ENCODE assay signal across 1 cellular context in genomic region chr6:31541658-31542521, GRCh38.
A peak's percentile ranks its signal among the peaks of the same experiment; 100 is the strongest.
TF ChIP-seq lines count a peak whose summit lies in the region.

TSS of gene DDX39B (minus strand) at chr6:31542003. CDS start at chr6:31540532, 1,471 bp downstream.

TF ChIP-seq in HepG2, 621 proteins besides CTCF, POLR2A, EP300 and RAD21 (continued from another document and continues in another):
- no peak for TF ChIP-seq ZNF318 (CRISPR knock-in tag; IDR thresholded peaks at IDR 0.05)
- 0 out of 2 replicates have a peak, but pooled peaks have one; percentile 44 for TF ChIP-seq MLX (CRISPR knock-in tag; IDR thresholded peaks at IDR 0.05)
- peak; percentile 97 for TF ChIP-seq HOXA3 (CRISPR knock-in tag; IDR thresholded peaks at IDR 0.05)
- no peak for TF ChIP-seq SOX6 (IDR thresholded peaks at IDR 0.05)
- peak; percentile 77 for TF ChIP-seq SOX6 (CRISPR knock-in tag; IDR thresholded peaks at IDR 0.05)
- peak; percentile 100 for TF ChIP-seq BRD4 (CRISPR knock-in tag; IDR thresholded peaks at IDR 0.05)
- TF ChIP-seq ZNF441 (CRISPR knock-in tag; IDR thresholded peaks at IDR 0.05; ENCODE audit: borderline replicate concordance), result peak; percentile 83; the same call in 1 of the 2 replicates
- TF ChIP-seq SMYD3 (CRISPR knock-in tag; IDR thresholded peaks at IDR 0.05), result peak; percentile 86; the same call in 1 of the 2 replicates
- TF ChIP-seq ZNF124 (CRISPR knock-in tag; IDR thresholded peaks at IDR 0.05), result 0 out of 2 replicates have a peak, but pooled peaks have one; percentile 13
- TF ChIP-seq MEIS2 (CRISPR knock-in tag; IDR thresholded peaks at IDR 0.05), result peak; percentile 64; the same call in 1 of the 2 replicates
- no peak for TF ChIP-seq ZNF841 (CRISPR knock-in tag; IDR thresholded peaks at IDR 0.05; ENCODE audit: borderline replicate concordance)
- TF ChIP-seq ZFX (CRISPR knock-in tag; IDR thresholded peaks at IDR 0.05; ENCODE audit: low read depth), result peak; percentile 99
- peak; percentile 60 for TF ChIP-seq TBX2 (CRISPR knock-in tag; IDR thresholded peaks at IDR 0.05; ENCODE audit: borderline replicate concordance)
- TF ChIP-seq TRIM22 (IDR thresholded peaks at IDR 0.05), result no peak
- TF ChIP-seq NCOA5 (CRISPR knock-in tag; IDR thresholded peaks at IDR 0.05), result no peak
- TF ChIP-seq ZSCAN20 (CRISPR knock-in tag; IDR thresholded peaks at IDR 0.05; ENCODE audit: borderline replicate concordance), result 0 out of 2 replicates have a peak, but pooled peaks have one; percentile 67
- TF ChIP-seq ZNF605 (CRISPR knock-in tag; IDR thresholded peaks at IDR 0.05), result peak; percentile 96
- peak; percentile 79 for TF ChIP-seq TGIF2 (CRISPR knock-in tag; IDR thresholded peaks at IDR 0.05)
- TF ChIP-seq GATAD2A (CRISPR knock-in tag; IDR thresholded peaks at IDR 0.05), result peak; percentile 9
- peak; percentile 89 for TF ChIP-seq SRSF1 (optimal IDR thresholded peaks at IDR 0.05; ENCODE audit: low read depth, low read length)
- peak; percentile 57; the same call in 1 of the 2 replicates for TF ChIP-seq ZNF777 (CRISPR knock-in tag; IDR thresholded peaks at IDR 0.05)
- TF ChIP-seq CBFB (CRISPR knock-in tag; IDR thresholded peaks at IDR 0.05), result peak; percentile 61; the same call in 1 of the 2 replicates
- peak; percentile 63 for TF ChIP-seq HMGXB3 (CRISPR knock-in tag; IDR thresholded peaks at IDR 0.05; ENCODE audit: borderline replicate concordance)
- no peak for TF ChIP-seq ZFP36L2 (CRISPR knock-in tag; IDR thresholded peaks at IDR 0.05)
- TF ChIP-seq IKZF5 (CRISPR knock-in tag; IDR thresholded peaks at IDR 0.05), result peak; percentile 96
- peak; percentile 67 for TF ChIP-seq ZNF143 (CRISPR knock-in tag; IDR thresholded peaks at IDR 0.05)
- TF ChIP-seq ZNF746 (CRISPR knock-in tag; IDR thresholded peaks at IDR 0.05), result no peak; the same call in 1 of the 2 replicates
- peak; percentile 67 for TF ChIP-seq KMT2A (CRISPR knock-in tag; IDR thresholded peaks at IDR 0.05)
- peak; percentile 93 for TF ChIP-seq ZNF256 (CRISPR knock-in tag; conservative IDR thresholded peaks at IDR 0.05)
- no peak for TF ChIP-seq RFX3 (CRISPR knock-in tag; IDR thresholded peaks at IDR 0.05)
- TF ChIP-seq ZBTB4 (CRISPR knock-in tag; IDR thresholded peaks at IDR 0.05; ENCODE audit: borderline replicate concordance), result peak; percentile 73; the same call in 1 of the 2 replicates
- TF ChIP-seq ZNF18 (CRISPR knock-in tag; IDR thresholded peaks at IDR 0.05; ENCODE audit: insufficient replicate concordance), result peak; percentile 84
- 0 out of 2 replicates have a peak, but pooled peaks have one; percentile 25 for TF ChIP-seq HMG20A (CRISPR knock-in tag; IDR thresholded peaks at IDR 0.05; ENCODE audit: borderline replicate concordance)
- peak; percentile 93 for TF ChIP-seq KLF11 (CRISPR knock-in tag; IDR thresholded peaks at IDR 0.05)
- TF ChIP-seq E2F5 (CRISPR knock-in tag; conservative IDR thresholded peaks at IDR 0.05), result peak; percentile 82
- TF ChIP-seq KLF13 (CRISPR knock-in tag; IDR thresholded peaks at IDR 0.05), result peak; percentile 86
